Comparison of ENCODE assay signal across 2 cellular contexts in the genomic region with DNA sequence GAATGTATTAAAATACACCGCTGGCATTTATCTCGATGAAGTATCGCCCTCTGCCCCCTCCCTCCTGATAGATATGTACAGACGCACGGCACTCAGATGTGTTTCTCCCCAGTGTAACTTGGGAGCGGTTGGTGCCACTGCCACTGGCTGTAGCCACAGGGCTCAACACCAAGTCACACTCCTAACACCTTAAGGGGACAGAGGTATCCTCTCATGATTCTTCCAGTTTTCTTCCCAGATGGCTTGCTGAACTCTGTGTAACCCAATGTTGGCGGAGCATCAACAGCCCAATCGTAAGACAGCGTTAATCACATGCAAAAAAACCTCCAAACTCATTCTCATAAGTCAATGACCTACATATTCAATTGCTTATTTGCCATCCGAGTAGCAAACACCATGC.
TF ChIP-seq lines count a peak whose summit lies in the region.

No MANE protein-coding gene starts in this region.

TF ChIP-seq in SK-N-SH, 30 proteins besides CTCF, POLR2A, EP300 and RAD21 (continued from another document):
- TF ChIP-seq, protein P1, sequence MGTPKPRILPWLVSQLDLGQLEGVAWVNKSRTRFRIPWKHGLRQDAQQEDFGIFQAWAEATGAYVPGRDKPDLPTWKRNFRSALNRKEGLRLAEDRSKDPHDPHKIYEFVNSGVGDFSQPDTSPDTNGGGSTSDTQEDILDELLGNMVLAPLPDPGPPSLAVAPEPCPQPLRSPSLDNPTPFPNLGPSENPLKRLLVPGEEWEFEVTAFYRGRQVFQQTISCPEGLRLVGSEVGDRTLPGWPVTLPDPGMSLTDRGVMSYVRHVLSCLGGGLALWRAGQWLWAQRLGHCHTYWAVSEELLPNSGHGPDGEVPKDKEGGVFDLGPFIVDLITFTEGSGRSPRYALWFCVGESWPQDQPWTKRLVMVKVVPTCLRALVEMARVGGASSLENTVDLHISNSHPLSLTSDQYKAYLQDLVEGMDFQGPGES (IDR thresholded peaks at IDR 0.05; ENCODE audit: low read depth, low read length): no peak
- TF ChIP-seq RXRA (IDR thresholded peaks at IDR 0.05; ENCODE audit: borderline replicate concordance, low read depth) (no peak), FOSL2 (IDR thresholded peaks at IDR 0.05; ENCODE audit: borderline replicate concordance, low read depth) (no peak), SIN3A (IDR thresholded peaks at IDR 0.05; ENCODE audit: borderline replicate concordance, low read depth, low read length) (no peak)
TF ChIP-seq in SK-N-SH: peak in this region for 0.

TF ChIP-seq in SK-N-SH treated with all-trans-retinoic acid at 6 μM for 48 hours, 23 proteins besides CTCF, POLR2A, EP300 and RAD21 (continued from another document):
- TF ChIP-seq, protein P2, sequence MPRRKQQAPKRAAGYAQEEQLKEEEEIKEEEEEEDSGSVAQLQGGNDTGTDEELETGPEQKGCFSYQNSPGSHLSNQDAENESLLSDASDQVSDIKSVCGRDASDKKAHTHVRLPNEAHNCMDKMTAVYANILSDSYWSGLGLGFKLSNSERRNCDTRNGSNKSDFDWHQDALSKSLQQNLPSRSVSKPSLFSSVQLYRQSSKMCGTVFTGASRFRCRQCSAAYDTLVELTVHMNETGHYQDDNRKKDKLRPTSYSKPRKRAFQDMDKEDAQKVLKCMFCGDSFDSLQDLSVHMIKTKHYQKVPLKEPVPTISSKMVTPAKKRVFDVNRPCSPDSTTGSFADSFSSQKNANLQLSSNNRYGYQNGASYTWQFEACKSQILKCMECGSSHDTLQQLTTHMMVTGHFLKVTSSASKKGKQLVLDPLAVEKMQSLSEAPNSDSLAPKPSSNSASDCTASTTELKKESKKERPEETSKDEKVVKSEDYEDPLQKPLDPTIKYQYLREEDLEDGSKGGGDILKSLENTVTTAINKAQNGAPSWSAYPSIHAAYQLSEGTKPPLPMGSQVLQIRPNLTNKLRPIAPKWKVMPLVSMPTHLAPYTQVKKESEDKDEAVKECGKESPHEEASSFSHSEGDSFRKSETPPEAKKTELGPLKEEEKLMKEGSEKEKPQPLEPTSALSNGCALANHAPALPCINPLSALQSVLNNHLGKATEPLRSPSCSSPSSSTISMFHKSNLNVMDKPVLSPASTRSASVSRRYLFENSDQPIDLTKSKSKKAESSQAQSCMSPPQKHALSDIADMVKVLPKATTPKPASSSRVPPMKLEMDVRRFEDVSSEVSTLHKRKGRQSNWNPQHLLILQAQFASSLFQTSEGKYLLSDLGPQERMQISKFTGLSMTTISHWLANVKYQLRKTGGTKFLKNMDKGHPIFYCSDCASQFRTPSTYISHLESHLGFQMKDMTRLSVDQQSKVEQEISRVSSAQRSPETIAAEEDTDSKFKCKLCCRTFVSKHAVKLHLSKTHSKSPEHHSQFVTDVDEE (CRISPR knock-in tag; IDR thresholded peaks at IDR 0.05): no peak
- no peak for TF ChIP-seq CSRNP3 (CRISPR knock-in tag; IDR thresholded peaks at IDR 0.05)
- TF ChIP-seq GLIS3 (CRISPR knock-in tag; IDR thresholded peaks at IDR 0.05): no peak
- TF ChIP-seq, protein P3, sequence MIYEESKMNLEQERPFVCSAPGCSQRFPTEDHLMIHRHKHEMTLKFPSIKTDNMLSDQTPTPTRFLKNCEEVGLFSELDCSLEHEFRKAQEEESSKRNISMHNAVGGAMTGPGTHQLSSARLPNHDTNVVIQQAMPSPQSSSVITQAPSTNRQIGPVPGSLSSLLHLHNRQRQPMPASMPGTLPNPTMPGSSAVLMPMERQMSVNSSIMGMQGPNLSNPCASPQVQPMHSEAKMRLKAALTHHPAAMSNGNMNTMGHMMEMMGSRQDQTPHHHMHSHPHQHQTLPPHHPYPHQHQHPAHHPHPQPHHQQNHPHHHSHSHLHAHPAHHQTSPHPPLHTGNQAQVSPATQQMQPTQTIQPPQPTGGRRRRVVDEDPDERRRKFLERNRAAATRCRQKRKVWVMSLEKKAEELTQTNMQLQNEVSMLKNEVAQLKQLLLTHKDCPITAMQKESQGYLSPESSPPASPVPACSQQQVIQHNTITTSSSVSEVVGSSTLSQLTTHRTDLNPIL (CRISPR knock-in tag; IDR thresholded peaks at IDR 0.05; ENCODE audit: low read depth): no peak
- no peak for TF ChIP-seq ESRRG (CRISPR knock-in tag; IDR thresholded peaks at IDR 0.05)
- no peak for TF ChIP-seq OSR1 (CRISPR knock-in tag; IDR thresholded peaks at IDR 0.05)
- TF ChIP-seq ARNTL (CRISPR knock-in tag; IDR thresholded peaks at IDR 0.05; ENCODE audit: borderline replicate concordance, low read depth): no peak
- TF ChIP-seq, protein P4, sequence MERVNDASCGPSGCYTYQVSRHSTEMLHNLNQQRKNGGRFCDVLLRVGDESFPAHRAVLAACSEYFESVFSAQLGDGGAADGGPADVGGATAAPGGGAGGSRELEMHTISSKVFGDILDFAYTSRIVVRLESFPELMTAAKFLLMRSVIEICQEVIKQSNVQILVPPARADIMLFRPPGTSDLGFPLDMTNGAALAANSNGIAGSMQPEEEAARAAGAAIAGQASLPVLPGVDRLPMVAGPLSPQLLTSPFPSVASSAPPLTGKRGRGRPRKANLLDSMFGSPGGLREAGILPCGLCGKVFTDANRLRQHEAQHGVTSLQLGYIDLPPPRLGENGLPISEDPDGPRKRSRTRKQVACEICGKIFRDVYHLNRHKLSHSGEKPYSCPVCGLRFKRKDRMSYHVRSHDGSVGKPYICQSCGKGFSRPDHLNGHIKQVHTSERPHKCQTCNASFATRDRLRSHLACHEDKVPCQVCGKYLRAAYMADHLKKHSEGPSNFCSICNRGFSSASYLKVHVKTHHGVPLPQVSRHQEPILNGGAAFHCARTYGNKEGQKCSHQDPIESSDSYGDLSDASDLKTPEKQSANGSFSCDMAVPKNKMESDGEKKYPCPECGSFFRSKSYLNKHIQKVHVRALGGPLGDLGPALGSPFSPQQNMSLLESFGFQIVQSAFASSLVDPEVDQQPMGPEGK (CRISPR knock-in tag; IDR thresholded peaks at IDR 0.05; ENCODE audit: borderline replicate concordance): no peak
- no peak for TF ChIP-seq TCF4 (CRISPR knock-in tag; IDR thresholded peaks at IDR 0.05; ENCODE audit: borderline replicate concordance)
